In genomic region chr9:87550253-87550954, GRCh38 we compare ENCODE assay signal across 25 cellular contexts.
"Had no signal": no experiment of that assay in that cellular context is flagged by ENCODE, and none has a peak within 500 bp of the region (broad histone marks: within the 10 kb centered on the region; RNA-seq: fewer than 3 reads in every experiment).

No MANE protein-coding gene starts in this region.

- H3K36me3 ChIP-seq: esophagus squamous epithelium, upper lobe of left lung, vagina had no signal

- H3K9me3 ChIP-seq: body of pancreas, esophagus squamous epithelium, testis, upper lobe of left lung, vagina had no signal

- H3K27ac ChIP-seq: body of pancreas, esophagus squamous epithelium, testis, upper lobe of left lung, vagina had no signal

- H3K4me3 ChIP-seq: body of pancreas, esophagus squamous epithelium, testis, upper lobe of left lung, vagina had no signal

- DNase-seq: activated CD4-positive, alpha-beta memory T cell treated with anti-CD3 and anti-CD28 coated beads, Interleukin-2, amount 10 ng/mL, durations not matched to agents 7 days and 5 days; activated CD4-positive, alpha-beta T cell treated with anti-CD3 and anti-CD28 coated beads, Interleukin-2, amount 10 ng/mL, durations not matched to agents 24 days and 14 days; activated CD4-positive, CD25-positive, alpha-beta regulatory T cell treated with anti-CD3 and anti-CD28 coated beads, Interleukin-2, amount 50 U/mL, for 72 hours; activated CD8-positive, alpha-beta memory T cell treated with anti-CD3 and anti-CD28 coated beads, Interleukin-2, amount 50 U/mL, for 48 hours; activated naive CD4-positive, alpha-beta T cell; activated T-cell treated with anti-CD3 and anti-CD28 coated beads, Interleukin-2, amount 50 U/mL, for 4 hours; aorta; body of pancreas; dermis blood vessel endothelial cell; effector CD4-positive, alpha-beta T cell; esophagus squamous epithelium; foreskin melanocyte; islet precursor cell; midbrain; naive thymus-derived CD8-positive, alpha-beta T cell; right cardiac atrium; stimulated activated CD4-positive, alpha-beta T cell treated with anti-CD3 and anti-CD28 coated beads, Interleukin-2, amount 100 ng/mL, for 48 hours; stimulated activated naive CD4-positive, alpha-beta T cell treated with Interleukin-2 at 50 U/mL for 16 hours; T-helper 17 cell; T1000; testis; upper lobe of left lung had no signal

- H3K4me1 ChIP-seq: vagina had no signal

- ATAC-seq: activated T-cell treated with anti-CD3 and anti-CD28 coated beads, Interleukin-2, amount 50 U/mL, for 4 hours; activated T-helper 17 cell treated with anti-CD3 and anti-CD28 coated beads, Interleukin-2, amount 50 U/mL, for 72 hours; body of pancreas; naive thymus-derived CD8-positive, alpha-beta T cell; right cardiac atrium; T-helper 17 cell had no signal

- H3K27me3 ChIP-seq: body of pancreas, testis, upper lobe of left lung, vagina had no signal

- FAIRE-seq: colon had no signal
